In genomic region chr19:35154535-35155406, GRCh38 we compare ENCODE assay signal across 8 cellular contexts. TPM values are rescaled to one million over a fixed set of nuclear protein-coding genes. Genes with fewer than 3 reads are reported as not detected.
A peak's percentile ranks its signal among the peaks of the same experiment; 100 is the strongest.
DNase-seq lines count a peak whose midpoint lies in the region; ATAC-seq and TF ChIP-seq lines count a peak whose summit lies in the region.

Gene FXYD5 (plus strand): TSS chr19:35154735. CDS start chr19:35155551, 816 bp downstream.

- peak within 1 kb of the TSS; percentile 1 to 68 (median 48) for H3K4me3 ChIP-seq in dorsolateral prefrontal cortex

- POLR2A ChIA-PET in activated CD4-positive, alpha-beta T cell treated with anti-CD3 and anti-CD28 coated beads, Interleukin-2, amount 10 ng/mL, durations not matched to agents 7 days and 5 days (lab: Charles Lee) = interaction anchor here (1.0 kb wide), 1 partner anchor 14 kb away, joined by 3 read pairs; no protein-coding TSS in a partner anchor

- peak within 1 kb of the TSS; percentile 99 for H3K27ac Mint-ChIP-seq in activated CD4-positive, alpha-beta T cell treated with anti-CD3 and anti-CD28 coated beads, Interleukin-2, amount 10 ng/mL, durations not matched to agents 7 days and 5 days

- H3K36me3 Mint-ChIP-seq in activated CD4-positive, alpha-beta T cell treated with anti-CD3 and anti-CD28 coated beads, Interleukin-2, amount 10 ng/mL, durations not matched to agents 7 days and 5 days (ENCODE audit: low read depth) = peaks cover 52% of the 10 kb centered on the region

- H3K4me3 Mint-ChIP-seq in activated CD4-positive, alpha-beta T cell treated with anti-CD3 and anti-CD28 coated beads, Interleukin-2, amount 10 ng/mL, durations not matched to agents 7 days and 5 days = peak within 1 kb of the TSS; percentile 100

- ATAC-seq in GM18907 (IDR thresholded peaks at IDR 0.05; ENCODE audit: unreplicated experiment) = peak; percentile 44
- no peak for ATAC-seq in GM21447 (IDR thresholded peaks at IDR 0.05; ENCODE audit: unreplicated experiment)

- H3K27me3 Mint-ChIP-seq in activated CD4-positive, alpha-beta T cell treated with anti-CD3 and anti-CD28 coated beads, Interleukin-2, amount 10 ng/mL, durations not matched to agents 7 days and 5 days = no peaks in the 10 kb centered on the region

- intact Hi-C loops in dorsolateral prefrontal cortex (cut with DNase I) = loop anchor here (5.0 kb wide), 2 partner anchors 63 to 98 kb away; no protein-coding TSS in a partner anchor

- H3K9me3 Mint-ChIP-seq in activated CD4-positive, alpha-beta T cell treated with anti-CD3 and anti-CD28 coated beads, Interleukin-2, amount 10 ng/mL, durations not matched to agents 7 days and 5 days = no peaks in the 10 kb centered on the region

- TF ChIP-seq CTCF in dorsolateral prefrontal cortex (IDR thresholded peaks at IDR 0.05 in 54 of 56, conservative IDR thresholded peaks at IDR 0.05 in 2 of 56; ENCODE audit: low read depth in 1 of 56, partially characterized antibody in 56 of 56) = no peak

- peaks cover 59% of the 10 kb centered on the region for H3K4me1 Mint-ChIP-seq in activated CD4-positive, alpha-beta T cell treated with anti-CD3 and anti-CD28 coated beads, Interleukin-2, amount 10 ng/mL, durations not matched to agents 7 days and 5 days

- CTCF ChIA-PET in activated CD4-positive, alpha-beta T cell treated with anti-CD3 and anti-CD28 coated beads, Interleukin-2, amount 10 ng/mL, durations not matched to agents 7 days and 5 days (lab: Charles Lee) = interaction anchor here (0.6 to 3.6 kb wide), 14 partner anchors 8 to 405 kb away, joined by 3 to 33 read pairs (median 4); partner anchors contain the start of gene FXYD7

- peak within 1 kb of the TSS in 19 of 59 donors; percentile 14 to 76 (median 41) for H3K27ac ChIP-seq in dorsolateral prefrontal cortex

- peaks cover 0 to 26% (median 7%) of the 10 kb centered on the region in 45 donors for H3K27me3 ChIP-seq in dorsolateral prefrontal cortex

- DNase-seq in NCI-H2227 (lab: John Stamatoyannopoulos, UW; ENCODE audit: unreplicated experiment) (peak; percentile 89), dorsolateral prefrontal cortex (no peak), lung microvascular endothelial cell (ENCODE audit: low read depth in 2 of 2) (peak; percentile 66 to 82), cerebellum (ENCODE audit: low spot score) (no peak)
- peak; percentile 69 for DNase-seq in activated CD4-positive, alpha-beta T cell treated with anti-CD3 and anti-CD28 coated beads, Interleukin-2, amount 10 ng/mL, durations not matched to agents 7 days and 5 days
- peak; percentile 66 for DNase-seq in stimulated activated CD8-positive, alpha-beta memory T cell treated with anti-CD3 and anti-CD28 coated beads, Interleukin-15, amount 100 ng/mL, for 1 hour (ENCODE audit: low read depth)

RNA-seq across cellular contexts. Expression of gene FXYD5, which starts in this region (rescaled TPM):
- 100 to 1,000 TPM; 455 to 524 TPM for total RNA-seq in activated CD4-positive, alpha-beta T cell treated with anti-CD3 and anti-CD28 coated beads, Interleukin-2, amount 10 ng/mL, durations not matched to agents 7 days and 5 days
- total RNA-seq in dorsolateral prefrontal cortex (10 to 100 TPM in 101 of 120 experiments, 1 to 10 TPM in 19; 5.8 to 36.4 (median 14.0) TPM), lung microvascular endothelial cell (14.2 and 17.9 TPM in 2 replicates), cerebellum (1.00 TPM)

Comparison
In these comparisons a context has a peak if more than half of its experiments do, and no peak if none do; other contexts are left out.
1. RNA of gene FXYD5 (total RNA-seq): 455 to 524 TPM in activated CD4-positive, alpha-beta T cell treated with anti-CD3 and anti-CD28 coated beads, Interleukin-2, amount 10 ng/mL, durations not matched to agents 7 days and 5 days; 14.2 to 17.9 TPM in lung microvascular endothelial cell, 5.8 to 36.4 TPM in dorsolateral prefrontal cortex and 1.00 TPM in cerebellum (single experiment); every median in the first group is over 10 times any median in the second.
2. DNase-seq: peak in NCI-H2227 (single experiment), activated CD4-positive, alpha-beta T cell treated with anti-CD3 and anti-CD28 coated beads, Interleukin-2, amount 10 ng/mL, durations not matched to agents 7 days and 5 days (single experiment), lung microvascular endothelial cell (2 of 2) and stimulated activated CD8-positive, alpha-beta memory T cell treated with anti-CD3 and anti-CD28 coated beads, Interleukin-15, amount 100 ng/mL, for 1 hour (single experiment); none in dorsolateral prefrontal cortex (0 of 10) and cerebellum (single experiment).